30 cellular contexts compared by ENCODE assay signal in the genomic region with DNA sequence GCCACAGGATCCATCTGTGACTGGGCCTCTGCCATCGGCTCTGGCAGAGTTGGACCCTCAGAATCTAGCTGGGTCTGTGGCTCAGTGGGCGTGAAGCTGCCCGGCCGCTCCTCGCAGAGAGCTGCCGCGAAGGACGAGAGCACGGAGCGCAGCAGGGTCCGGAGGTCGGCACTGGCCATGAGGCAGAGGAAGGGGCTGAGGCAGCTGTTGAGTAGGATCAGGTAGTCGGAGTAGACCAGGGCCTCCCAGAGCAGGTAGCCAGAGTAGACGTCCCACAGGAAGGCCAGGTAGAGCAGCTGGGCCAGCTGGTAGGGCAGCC. TPM values are rescaled to one million over a fixed set of nuclear protein-coding genes. Genes with fewer than 3 reads are reported as not detected.
DNase-seq lines count a peak whose midpoint lies in the region; ATAC-seq and TF ChIP-seq lines count a peak whose summit lies in the region.
"Had no signal": no experiment of that assay in that cellular context is flagged by ENCODE, and none has a peak within 500 bp of the region (broad histone marks: within the 10 kb centered on the region; RNA-seq: fewer than 3 reads in every experiment).

No MANE protein-coding gene starts in this region.

- intact Hi-C loops in left ventricle myocardium inferior (cut with micrococcal nuclease): no loop called here
- intact Hi-C loops in cardiac septum (cut with DNase I): no loop called here
- intact Hi-C loops in mammary epithelial cell (cut with micrococcal nuclease): loop anchor here (2.0 kb wide), 1 partner anchor 17 kb away; a partner anchor contains a TSS

- no peaks in the 10 kb centered on the region for H4K20me1 ChIP-seq in mammary epithelial cell (ENCODE audit: insufficient read depth, low read length)

- ATAC-seq in upper lobe of left lung (ENCODE audit: low FRiP score in 2 of 2): no peak

- H3K9me3 ChIP-seq in left ventricle myocardium inferior (replicated peaks) (no peaks in the 10 kb centered on the region), mammary epithelial cell (replicated peaks; ENCODE audit: insufficient read depth, low read length) (no peaks in the 10 kb centered on the region), upper lobe of left lung (no peaks in the 10 kb centered on the region)
- H3K9me3 ChIP-seq: BE2C, tibial artery had no signal

- in situ Hi-C loops in mammary epithelial cell (cut with MboI; ENCODE audit: low sequenced_read_pairs in 2 of 2): no loop called here

- H3K79me2 ChIP-seq in mammary epithelial cell (ENCODE audit: insufficient read depth, low read length): no peaks in the 10 kb centered on the region

- TF ChIP-seq CTCF in left ventricle myocardium inferior (IDR thresholded peaks at IDR 0.05; ENCODE audit: borderline replicate concordance) (no peak), mammary epithelial cell (conservative IDR thresholded peaks at IDR 0.05 in 1 of 2, IDR thresholded peaks at IDR 0.05 in 1 of 2; ENCODE audit: extremely low read depth in 1 of 2, insufficient read depth in 1 of 2, low read depth in 1 of 2, low read length in 2 of 2) (no peak), nephron progenitor cell (IDR thresholded peaks at IDR 0.05) (no peak), upper lobe of left lung (IDR thresholded peaks at IDR 0.05) (no peak)

- H3K36me3 ChIP-seq in left ventricle myocardium inferior: no peaks in the 10 kb centered on the region
- H3K36me3 ChIP-seq in mammary epithelial cell (ENCODE audit: insufficient read depth, low read length): no peaks in the 10 kb centered on the region
- no peaks in the 10 kb centered on the region for H3K36me3 ChIP-seq in upper lobe of left lung
- H3K36me3 ChIP-seq: BE2C, tibial artery had no signal

- dilution Hi-C loops in mammary epithelial cell (cut with HindIII; ENCODE audit: low sequenced_read_pairs): loop anchor here (5.0 kb wide), 2 partner anchors 36 to 64 kb away; no protein-coding TSS in a partner anchor

- no peak for TF ChIP-seq EP300 in upper lobe of left lung (IDR thresholded peaks at IDR 0.05)

- H2AFZ ChIP-seq in mammary epithelial cell (ENCODE audit: low read depth, low read length): peak overlapping the region; percentile 83

- CTCF ChIA-PET in mammary epithelial cell (lab: Charles Lee; ENCODE audit: low non-redundant PET): no interaction called here

- no peaks in the 10 kb centered on the region for H3K36me3 Mint-ChIP-seq in nephron progenitor cell (ENCODE audit: low read depth)

- peak overlapping the region; percentile 66 for H3K27ac Mint-ChIP-seq in nephron progenitor cell

- H3K4me3 ChIP-seq in left ventricle myocardium inferior: no peak overlapping the region
- H3K4me3 ChIP-seq in mammary epithelial cell (replicated peaks in 1 of 3; ENCODE audit: insufficient read depth in 1 of 3, low read depth in 2 of 3, low read length in 3 of 3): no peak overlapping the region
- no peak overlapping the region for H3K4me3 ChIP-seq in upper lobe of left lung
- H3K4me3 ChIP-seq: lung, tibial artery had no signal

- no peak for DNase-seq in left ventricle myocardium inferior
- DNase-seq in cardiac septum (ENCODE audit: low spot score): no peak
- DNase-seq in mammary epithelial cell: no peak
- no peak for DNase-seq in nephron progenitor cell
- DNase-seq in upper lobe of left lung: peak in 1 of 2 donors; percentile 67
- no peak for DNase-seq in effector CD8-positive, alpha-beta T cell (lab: John Stamatoyannopoulos, UW)
- DNase-seq in T1000 (lab: John Stamatoyannopoulos, UW): no peak
- no peak for DNase-seq in NCI-H526 (lab: John Stamatoyannopoulos, UW)
- DNase-seq: activated CD4-positive, alpha-beta T cell treated with anti-CD3 and anti-CD28 coated beads for 48 hours; activated gamma-delta T cell treated with Interleukin-2 at 50 U/mL for 16 hours; activated T-cell treated with anti-CD3 and anti-CD28 coated beads, Interleukin-2, amount 50 U/mL, for 1 hour; BE2C; COR-L47; DMS79; GF-D8; NCI-H1436 treated with DMSO at 0.1 percent for 48 hours; NCI-H2107; NCI-H774; tibial artery had no signal

- H3K4me3 Mint-ChIP-seq in nephron progenitor cell: no peak overlapping the region
- H3K4me3 Mint-ChIP-seq: central memory CD8-positive, alpha-beta T cell; neural crest cell had no signal

- H3K27me3 ChIP-seq in left ventricle myocardium inferior (ENCODE audit: low read depth): no peaks in the 10 kb centered on the region
- H3K27me3 ChIP-seq in mammary epithelial cell (ENCODE audit: insufficient read depth, low read length): no peaks in the 10 kb centered on the region
- no peaks in the 10 kb centered on the region for H3K27me3 ChIP-seq in upper lobe of left lung
- H3K27me3 ChIP-seq: BE2C, dorsolateral prefrontal cortex, tibial artery had no signal

- H3K27ac ChIP-seq in left ventricle myocardium inferior (replicated peaks): peak overlapping the region; percentile 62
- H3K27ac ChIP-seq in mammary epithelial cell (ENCODE audit: insufficient read depth, low read depth, low read length): no peak overlapping the region
- peak overlapping the region in 3 of 4 donors; percentile 64 to 79 (median 74) for H3K27ac ChIP-seq in upper lobe of left lung
- H3K27ac ChIP-seq: tibial artery had no signal

- H3K9ac ChIP-seq in mammary epithelial cell (ENCODE audit: insufficient read depth, low read length): no peak overlapping the region

- WGBS in mammary epithelial cell (ENCODE audit: low coverage, missing lambda C conversion rate): 95% methylated on average over 7 of the region's 14 CpGs
- WGBS in upper lobe of left lung, 2 donors: 88 to 94% methylated on average over 13 to 14 of the region's 14 CpGs

- no peaks in the 10 kb centered on the region for H3K9me3 Mint-ChIP-seq in nephron progenitor cell
- H3K9me3 Mint-ChIP-seq: central memory CD8-positive, alpha-beta T cell; neural crest cell had no signal

- no TSS peak for BruUV-seq in mammary epithelial cell (replicated peaks; lab: Mats Ljungman, UMichigan)

- peaks cover 39% of the 10 kb centered on the region for H3K4me1 Mint-ChIP-seq in nephron progenitor cell

- H3K4me1 ChIP-seq in left ventricle myocardium inferior: peaks cover 9% of the 10 kb centered on the region
- H3K4me1 ChIP-seq in mammary epithelial cell (ENCODE audit: insufficient read depth, low read length): peaks cover 6% of the 10 kb centered on the region
- peaks cover 0 to 7% (median 5%) of the 10 kb centered on the region in 4 donors for H3K4me1 ChIP-seq in upper lobe of left lung
- H3K4me1 ChIP-seq: BE2C, tibial artery had no signal

- no peaks in the 10 kb centered on the region for H3K27me3 Mint-ChIP-seq in nephron progenitor cell (ENCODE audit: low read depth, poor library complexity)
- H3K27me3 Mint-ChIP-seq: central memory CD8-positive, alpha-beta T cell had no signal

- TF ChIP-seq POLR2A in upper lobe of left lung (IDR thresholded peaks at IDR 0.05): no peak

- no peak overlapping the region for H3K4me2 ChIP-seq in mammary epithelial cell (ENCODE audit: insufficient read depth, low read depth, low read length)

RNA-seq across cellular contexts. Expression of a gene that starts 0.9 kb away (rescaled TPM):
- total RNA-seq in left ventricle myocardium inferior (not detected), cardiac septum (not detected), mammary epithelial cell (not detected), upper lobe of left lung (not detected)
- not detected for polyA plus RNA-seq in mammary epithelial cell
- not detected for polyA minus RNA-seq in mammary epithelial cell
- total RNA-seq: A673; activated CD8-positive, alpha-beta memory T cell treated with anti-CD3 and anti-CD28 coated beads for 36 hours; kidney epithelial cell; lung; mucosa of gallbladder; neural crest cell; RPMI7951; sciatic nerve; T-helper 1 cell treated with Interleukin-12 subunit alpha and Interleukin-12 subunit beta and Interleukin-4 antibody, amounts not matched to agents 30 ng/mL and 1 ng/mL, for 36 hours had no signal

RNA-seq across cellular contexts. Expression of a gene that starts 3.5 kb away (rescaled TPM):
- total RNA-seq in left ventricle myocardium inferior (1.4 TPM), cardiac septum (0.11 TPM), mammary epithelial cell (1 to 10 TPM; 1.8 to 5.8 TPM), upper lobe of left lung (1 to 10 TPM; 1.5 to 4.7 (median 2.3) TPM)
- polyA plus RNA-seq in mammary epithelial cell: 0.52 TPM
- not detected for polyA minus RNA-seq in mammary epithelial cell
- total RNA-seq: A673, neural crest cell, RPMI7951 had no signal

RNA-seq across cellular contexts. Expression of a gene that starts 8.3 kb away (rescaled TPM):
- total RNA-seq in left ventricle myocardium inferior: 25.5 TPM
- 21.6 TPM for total RNA-seq in cardiac septum
- total RNA-seq in mammary epithelial cell: 10 to 100 TPM; 62.8 to 74.4 TPM
- 77.3 TPM for polyA plus RNA-seq in mammary epithelial cell
- polyA minus RNA-seq in mammary epithelial cell: 50.2 TPM
- total RNA-seq in upper lobe of left lung: 100 to 1,000 TPM in 4 of 6 donors, 10 to 100 TPM in 2; 49.0 to 178 (median 118) TPM

RNA-seq across cellular contexts. Expression of a gene that starts 14.1 kb away (rescaled TPM):
- 0.60 TPM for total RNA-seq in left ventricle myocardium inferior
- 0.40 TPM for total RNA-seq in cardiac septum
- 1 to 10 TPM in 1 of 2 donors, not detected in 1; 1.2 TPM for total RNA-seq in mammary epithelial cell
- polyA plus RNA-seq in mammary epithelial cell: 0.18 TPM
- 0.93 TPM for polyA minus RNA-seq in mammary epithelial cell
- 10 to 100 TPM; 12.8 to 34.0 (median 18.0) TPM for total RNA-seq in upper lobe of left lung
- total RNA-seq: RPMI7951 had no signal

RNA-seq across cellular contexts. Expression of a gene that starts 17.4 kb away (rescaled TPM):
- 87.5 TPM for total RNA-seq in left ventricle myocardium inferior
- 76.1 TPM for total RNA-seq in cardiac septum
- total RNA-seq in mammary epithelial cell: 10 to 100 TPM; 55.3 to 69.4 TPM
- 118 TPM for polyA plus RNA-seq in mammary epithelial cell
- polyA minus RNA-seq in mammary epithelial cell: 5.5 TPM
- 100 to 1,000 TPM in 1 of 6 donors, 10 to 100 TPM in 5; 51.2 to 102 (median 75.2) TPM for total RNA-seq in upper lobe of left lung
